In the genomic region with DNA sequence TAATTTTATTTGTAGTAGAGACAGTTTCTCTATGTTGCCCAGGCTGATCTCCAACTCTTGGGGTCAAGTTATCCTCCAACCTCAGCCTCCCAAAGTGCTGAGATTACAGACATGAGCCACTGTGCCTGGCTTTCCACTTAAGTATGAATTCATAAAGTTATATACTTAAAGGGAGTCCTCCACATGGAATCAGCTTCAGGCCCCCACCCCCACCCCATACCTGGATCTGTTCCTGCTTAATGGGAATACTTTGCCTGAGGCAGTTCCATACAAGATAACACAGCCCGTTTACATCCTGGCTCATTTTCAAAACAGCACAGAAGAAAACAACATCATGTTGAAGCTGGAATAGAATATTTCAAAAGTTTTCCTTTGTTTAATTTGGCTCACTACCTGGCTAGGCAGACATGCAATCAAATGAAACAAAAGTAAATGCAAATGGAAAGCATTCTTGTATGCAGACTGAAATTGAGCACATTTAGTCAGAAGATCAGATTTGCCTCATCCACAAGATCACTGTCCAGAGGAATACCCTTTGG, we compare ENCODE assay signal across 2 cellular contexts.
TF ChIP-seq lines count a peak whose summit lies in the region.

No MANE protein-coding gene starts in this region.

TF ChIP-seq in GM23338, 12 proteins besides CTCF, POLR2A, EP300 and RAD21 (continues in another document):
- TF ChIP-seq, protein P1, sequence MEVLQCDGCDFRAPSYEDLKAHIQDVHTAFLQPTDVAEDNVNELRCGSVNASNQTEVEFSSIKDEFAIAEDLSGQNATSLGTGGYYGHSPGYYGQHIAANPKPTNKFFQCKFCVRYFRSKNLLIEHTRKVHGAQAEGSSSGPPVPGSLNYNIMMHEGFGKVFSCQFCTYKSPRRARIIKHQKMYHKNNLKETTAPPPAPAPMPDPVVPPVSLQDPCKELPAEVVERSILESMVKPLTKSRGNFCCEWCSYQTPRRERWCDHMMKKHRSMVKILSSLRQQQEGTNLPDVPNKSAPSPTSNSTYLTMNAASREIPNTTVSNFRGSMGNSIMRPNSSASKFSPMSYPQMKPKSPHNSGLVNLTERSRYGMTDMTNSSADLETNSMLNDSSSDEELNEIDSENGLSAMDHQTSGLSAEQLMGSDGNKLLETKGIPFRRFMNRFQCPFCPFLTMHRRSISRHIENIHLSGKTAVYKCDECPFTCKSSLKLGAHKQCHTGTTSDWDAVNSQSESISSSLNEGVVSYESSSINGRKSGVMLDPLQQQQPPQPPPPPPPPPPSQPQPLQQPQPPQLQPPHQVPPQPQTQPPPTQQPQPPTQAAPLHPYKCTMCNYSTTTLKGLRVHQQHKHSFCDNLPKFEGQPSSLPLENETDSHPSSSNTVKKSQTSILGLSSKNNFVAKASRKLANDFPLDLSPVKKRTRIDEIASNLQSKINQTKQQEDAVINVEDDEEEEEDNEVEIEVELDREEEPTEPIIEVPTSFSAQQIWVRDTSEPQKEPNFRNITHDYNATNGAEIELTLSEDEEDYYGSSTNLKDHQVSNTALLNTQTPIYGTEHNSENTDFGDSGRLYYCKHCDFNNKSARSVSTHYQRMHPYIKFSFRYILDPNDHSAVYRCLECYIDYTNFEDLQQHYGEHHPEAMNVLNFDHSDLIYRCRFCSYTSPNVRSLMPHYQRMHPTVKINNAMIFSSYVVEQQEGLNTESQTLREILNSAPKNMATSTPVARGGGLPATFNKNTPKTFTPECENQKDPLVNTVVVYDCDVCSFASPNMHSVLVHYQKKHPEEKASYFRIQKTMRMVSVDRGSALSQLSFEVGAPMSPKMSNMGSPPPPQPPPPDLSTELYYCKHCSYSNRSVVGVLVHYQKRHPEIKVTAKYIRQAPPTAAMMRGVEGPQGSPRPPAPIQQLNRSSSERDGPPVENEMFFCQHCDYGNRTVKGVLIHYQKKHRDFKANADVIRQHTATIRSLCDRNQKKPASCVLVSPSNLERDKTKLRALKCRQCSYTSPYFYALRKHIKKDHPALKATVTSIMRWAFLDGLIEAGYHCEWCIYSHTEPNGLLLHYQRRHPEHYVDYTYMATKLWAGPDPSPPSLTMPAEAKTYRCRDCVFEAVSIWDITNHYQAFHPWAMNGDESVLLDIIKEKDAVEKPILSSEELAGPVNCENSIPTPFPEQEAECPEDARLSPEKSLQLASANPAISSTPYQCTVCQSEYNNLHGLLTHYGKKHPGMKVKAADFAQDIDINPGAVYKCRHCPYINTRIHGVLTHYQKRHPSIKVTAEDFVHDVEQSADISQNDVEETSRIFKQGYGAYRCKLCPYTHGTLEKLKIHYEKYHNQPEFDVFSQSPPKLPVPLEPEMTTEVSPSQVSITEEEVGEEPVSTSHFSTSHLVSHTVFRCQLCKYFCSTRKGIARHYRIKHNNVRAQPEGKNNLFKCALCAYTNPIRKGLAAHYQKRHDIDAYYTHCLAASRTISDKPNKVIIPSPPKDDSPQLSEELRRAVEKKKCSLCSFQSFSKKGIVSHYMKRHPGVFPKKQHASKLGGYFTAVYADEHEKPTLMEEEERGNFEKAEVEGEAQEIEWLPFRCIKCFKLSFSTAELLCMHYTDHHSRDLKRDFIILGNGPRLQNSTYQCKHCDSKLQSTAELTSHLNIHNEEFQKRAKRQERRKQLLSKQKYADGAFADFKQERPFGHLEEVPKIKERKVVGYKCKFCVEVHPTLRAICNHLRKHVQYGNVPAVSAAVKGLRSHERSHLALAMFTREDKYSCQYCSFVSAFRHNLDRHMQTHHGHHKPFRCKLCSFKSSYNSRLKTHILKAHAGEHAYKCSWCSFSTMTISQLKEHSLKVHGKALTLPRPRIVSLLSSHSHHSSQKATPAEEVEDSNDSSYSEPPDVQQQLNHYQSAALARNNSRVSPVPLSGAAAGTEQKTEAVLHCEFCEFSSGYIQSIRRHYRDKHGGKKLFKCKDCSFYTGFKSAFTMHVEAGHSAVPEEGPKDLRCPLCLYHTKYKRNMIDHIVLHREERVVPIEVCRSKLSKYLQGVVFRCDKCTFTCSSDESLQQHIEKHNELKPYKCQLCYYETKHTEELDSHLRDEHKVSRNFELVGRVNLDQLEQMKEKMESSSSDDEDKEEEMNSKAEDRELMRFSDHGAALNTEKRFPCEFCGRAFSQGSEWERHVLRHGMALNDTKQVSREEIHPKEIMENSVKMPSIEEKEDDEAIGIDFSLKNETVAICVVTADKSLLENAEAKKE (CRISPR knock-in tag; IDR thresholded peaks at IDR 0.05): no peak
- TF ChIP-seq, protein P2, sequence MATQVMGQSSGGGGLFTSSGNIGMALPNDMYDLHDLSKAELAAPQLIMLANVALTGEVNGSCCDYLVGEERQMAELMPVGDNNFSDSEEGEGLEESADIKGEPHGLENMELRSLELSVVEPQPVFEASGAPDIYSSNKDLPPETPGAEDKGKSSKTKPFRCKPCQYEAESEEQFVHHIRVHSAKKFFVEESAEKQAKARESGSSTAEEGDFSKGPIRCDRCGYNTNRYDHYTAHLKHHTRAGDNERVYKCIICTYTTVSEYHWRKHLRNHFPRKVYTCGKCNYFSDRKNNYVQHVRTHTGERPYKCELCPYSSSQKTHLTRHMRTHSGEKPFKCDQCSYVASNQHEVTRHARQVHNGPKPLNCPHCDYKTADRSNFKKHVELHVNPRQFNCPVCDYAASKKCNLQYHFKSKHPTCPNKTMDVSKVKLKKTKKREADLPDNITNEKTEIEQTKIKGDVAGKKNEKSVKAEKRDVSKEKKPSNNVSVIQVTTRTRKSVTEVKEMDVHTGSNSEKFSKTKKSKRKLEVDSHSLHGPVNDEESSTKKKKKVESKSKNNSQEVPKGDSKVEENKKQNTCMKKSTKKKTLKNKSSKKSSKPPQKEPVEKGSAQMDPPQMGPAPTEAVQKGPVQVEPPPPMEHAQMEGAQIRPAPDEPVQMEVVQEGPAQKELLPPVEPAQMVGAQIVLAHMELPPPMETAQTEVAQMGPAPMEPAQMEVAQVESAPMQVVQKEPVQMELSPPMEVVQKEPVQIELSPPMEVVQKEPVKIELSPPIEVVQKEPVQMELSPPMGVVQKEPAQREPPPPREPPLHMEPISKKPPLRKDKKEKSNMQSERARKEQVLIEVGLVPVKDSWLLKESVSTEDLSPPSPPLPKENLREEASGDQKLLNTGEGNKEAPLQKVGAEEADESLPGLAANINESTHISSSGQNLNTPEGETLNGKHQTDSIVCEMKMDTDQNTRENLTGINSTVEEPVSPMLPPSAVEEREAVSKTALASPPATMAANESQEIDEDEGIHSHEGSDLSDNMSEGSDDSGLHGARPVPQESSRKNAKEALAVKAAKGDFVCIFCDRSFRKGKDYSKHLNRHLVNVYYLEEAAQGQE (IDR thresholded peaks at IDR 0.05; ENCODE audit: unreplicated experiment): no peak
- TF ChIP-seq JUNB (IDR thresholded peaks at IDR 0.05; ENCODE audit: unreplicated experiment): no peak
- TF ChIP-seq, protein P3, sequence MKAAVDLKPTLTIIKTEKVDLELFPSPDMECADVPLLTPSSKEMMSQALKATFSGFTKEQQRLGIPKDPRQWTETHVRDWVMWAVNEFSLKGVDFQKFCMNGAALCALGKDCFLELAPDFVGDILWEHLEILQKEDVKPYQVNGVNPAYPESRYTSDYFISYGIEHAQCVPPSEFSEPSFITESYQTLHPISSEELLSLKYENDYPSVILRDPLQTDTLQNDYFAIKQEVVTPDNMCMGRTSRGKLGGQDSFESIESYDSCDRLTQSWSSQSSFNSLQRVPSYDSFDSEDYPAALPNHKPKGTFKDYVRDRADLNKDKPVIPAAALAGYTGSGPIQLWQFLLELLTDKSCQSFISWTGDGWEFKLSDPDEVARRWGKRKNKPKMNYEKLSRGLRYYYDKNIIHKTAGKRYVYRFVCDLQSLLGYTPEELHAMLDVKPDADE (IDR thresholded peaks at IDR 0.05): no peak
- no peak for TF ChIP-seq ZNF331 (CRISPR knock-in tag; IDR thresholded peaks at IDR 0.05; ENCODE audit: low read depth)
- TF ChIP-seq ZNF114 (CRISPR knock-in tag; IDR thresholded peaks at IDR 0.05): no peak
- no peak for TF ChIP-seq STAT1 (IDR thresholded peaks at IDR 0.05; ENCODE audit: unreplicated experiment)
- no peak for TF ChIP-seq EZH2phosphoT487 (IDR thresholded peaks at IDR 0.05; ENCODE audit: unreplicated experiment)
- no peak for TF ChIP-seq NANOG (IDR thresholded peaks at IDR 0.05; ENCODE audit: borderline replicate concordance)

TF ChIP-seq in endothelial cell of umbilical vein, 7 proteins besides CTCF, POLR2A, EP300 and RAD21:
- TF ChIP-seq, protein P4, sequence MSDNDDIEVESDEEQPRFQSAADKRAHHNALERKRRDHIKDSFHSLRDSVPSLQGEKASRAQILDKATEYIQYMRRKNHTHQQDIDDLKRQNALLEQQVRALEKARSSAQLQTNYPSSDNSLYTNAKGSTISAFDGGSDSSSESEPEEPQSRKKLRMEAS (IDR thresholded peaks at IDR 0.05; ENCODE audit: insufficient read depth, insufficient read length): no peak
- TF ChIP-seq EZH2 (IDR thresholded peaks at IDR 0.05; ENCODE audit: borderline replicate concordance, low read depth, low read length, severe bottlenecking) (no peak), FOS (IDR thresholded peaks at IDR 0.05; ENCODE audit: borderline replicate concordance, insufficient read depth, low read length) (no peak), MYC (IDR thresholded peaks at IDR 0.05; ENCODE audit: low read depth, low read length) (no peak), GATA2 (IDR thresholded peaks at IDR 0.05; ENCODE audit: insufficient read depth, insufficient read length, low read depth, low read length) (no peak), POLR2AphosphoS5 (IDR thresholded peaks at IDR 0.05; ENCODE audit: insufficient read depth, low read depth, low read length) (no peak), JUN (IDR thresholded peaks at IDR 0.05; ENCODE audit: borderline replicate concordance, insufficient read depth, insufficient read length, low read depth) (no peak)
